Comparison of ENCODE assay signal across 1 cellular context in the genomic region with DNA sequence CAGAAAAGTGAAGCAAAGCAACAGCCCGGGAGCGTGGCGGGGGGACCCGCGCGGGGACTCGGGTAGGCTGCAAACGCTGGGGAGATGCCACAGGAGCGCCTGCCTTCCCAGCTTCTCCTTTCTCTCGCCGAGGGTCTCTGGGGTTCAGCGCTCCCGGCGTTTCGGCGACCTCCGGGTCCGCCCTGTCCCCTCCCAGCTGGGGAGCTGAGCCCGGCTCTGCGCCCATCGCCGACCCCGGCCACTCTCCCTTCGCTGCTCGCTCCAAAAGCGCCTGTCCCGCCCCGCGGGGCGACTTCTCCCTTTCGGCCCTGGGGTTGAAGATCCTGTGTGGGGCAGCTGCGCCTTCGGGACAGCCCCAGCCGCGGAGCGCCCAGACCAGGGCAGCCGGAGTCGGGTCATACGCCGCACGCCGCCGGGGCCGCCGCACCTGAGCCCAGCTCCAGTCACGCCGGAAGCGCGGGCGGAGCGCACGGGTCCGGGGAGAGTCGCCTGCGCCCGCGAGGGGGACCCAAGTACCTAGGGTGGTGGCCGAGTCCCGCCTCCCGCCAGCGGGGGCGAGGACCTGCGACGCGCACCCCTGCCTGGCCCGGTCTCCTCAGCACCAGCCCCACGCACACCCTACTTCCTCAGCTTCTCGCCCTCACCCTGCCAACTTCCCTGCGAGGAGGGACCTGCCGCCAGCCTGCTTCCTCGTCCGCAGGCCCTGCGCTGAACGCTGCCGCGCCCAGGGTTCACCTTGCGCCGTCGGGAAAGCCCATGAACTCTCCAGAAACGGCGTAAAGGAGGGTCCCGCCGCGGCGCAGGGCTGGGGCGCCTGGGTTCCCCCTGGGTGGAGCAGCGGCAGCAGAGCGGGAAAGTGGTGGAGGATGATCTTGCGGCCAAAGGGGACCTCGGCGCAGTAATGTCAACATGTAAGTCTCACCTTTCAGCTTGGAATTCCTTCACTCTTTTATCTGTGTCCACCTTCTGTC.
TF ChIP-seq lines count a peak whose summit lies in the region.

Gene ADGRG6, plus strand, starts transcription at position 587 of the 971 bp plus-strand sequence. Its CDS starts 323 bp downstream, at position 910.

TF ChIP-seq in HepG2, 621 proteins besides CTCF, POLR2A, EP300 and RAD21 (continued from another document and continues in another):
- TF ChIP-seq HNF1A (IDR thresholded peaks at IDR 0.05; ENCODE audit: low read depth) (no peak), HNF1A (CRISPR knock-in tag; IDR thresholded peaks at IDR 0.05; ENCODE audit: borderline replicate concordance) (peak; percentile 84; the same call in 1 of the 2 replicates), KAT2B (IDR thresholded peaks at IDR 0.05; ENCODE audit: borderline replicate concordance, low read depth, low read length) (no peak), THRA (CRISPR knock-in tag; IDR thresholded peaks at IDR 0.05; ENCODE audit: borderline replicate concordance) (peak; percentile 21; the same call in 1 of the 2 replicates), NFYB (CRISPR knock-in tag; IDR thresholded peaks at IDR 0.05) (no peak; the same call in 1 of the 2 replicates), ZNF850 (CRISPR knock-in tag; conservative IDR thresholded peaks at IDR 0.05) (no peak; the same call in 1 of the 2 replicates), PRMT3 (CRISPR knock-in tag; IDR thresholded peaks at IDR 0.05; ENCODE audit: borderline replicate concordance, low read depth) (peak; percentile 93), PHF20 (CRISPR knock-in tag; IDR thresholded peaks at IDR 0.05) (no peak), SMAD9 (CRISPR knock-in tag; IDR thresholded peaks at IDR 0.05) (no peak), PHF5A (CRISPR knock-in tag; IDR thresholded peaks at IDR 0.05; ENCODE audit: low read depth, unreplicated experiment) (no peak), FOXO1 (CRISPR knock-in tag; IDR thresholded peaks at IDR 0.05) (peak; percentile 70), TGIF2 (CRISPR knock-in tag; IDR thresholded peaks at IDR 0.05) (peak; percentile 82), HOXA7 (CRISPR knock-in tag; IDR thresholded peaks at IDR 0.05) (peak; percentile 63; the same call in 1 of the 2 replicates), MXD3 (CRISPR knock-in tag; IDR thresholded peaks at IDR 0.05) (peak; percentile 95), PAWR (CRISPR knock-in tag; IDR thresholded peaks at IDR 0.05; ENCODE audit: borderline replicate concordance) (no peak), ZNF136 (CRISPR knock-in tag; IDR thresholded peaks at IDR 0.05; ENCODE audit: low read depth) (peak; percentile 81; the same call in 1 of the 2 replicates), MIER3 (CRISPR knock-in tag; IDR thresholded peaks at IDR 0.05; ENCODE audit: borderline replicate concordance) (peak; percentile 91), CBX2 (IDR thresholded peaks at IDR 0.05; ENCODE audit: low read depth, low read length) (no peak), CBX2 (CRISPR knock-in tag; IDR thresholded peaks at IDR 0.05; ENCODE audit: low read depth) (no peak; the same call in 1 of the 2 replicates), ATM (IDR thresholded peaks at IDR 0.05; ENCODE audit: borderline replicate concordance) (no peak), SIX4 (CRISPR knock-in tag; IDR thresholded peaks at IDR 0.05) (peak; percentile 58), STAT5B (CRISPR knock-in tag; IDR thresholded peaks at IDR 0.05) (peak; percentile 89; the same call in 1 of the 2 replicates), NRL (CRISPR knock-in tag; IDR thresholded peaks at IDR 0.05; ENCODE audit: borderline replicate concordance) (peak; percentile 100), FLYWCH1 (CRISPR knock-in tag; IDR thresholded peaks at IDR 0.05) (no peak), ZNF558 (CRISPR knock-in tag; IDR thresholded peaks at IDR 0.05; ENCODE audit: borderline replicate concordance) (peak; percentile 98), MXI1 (IDR thresholded peaks at IDR 0.05; ENCODE audit: borderline replicate concordance, low read depth, low read length) (peak; percentile 72; the same call in 2 of the 3 replicates), ZNF296 (CRISPR knock-in tag; conservative IDR thresholded peaks at IDR 0.05) (no peak), JDP2 (CRISPR knock-in tag; IDR thresholded peaks at IDR 0.05; ENCODE audit: borderline replicate concordance) (no peak), ZNF781 (CRISPR knock-in tag; IDR thresholded peaks at IDR 0.05; ENCODE audit: borderline replicate concordance, not compliant biosample characterization) (no peak), KLF16 (CRISPR knock-in tag; IDR thresholded peaks at IDR 0.05) (peak; percentile 67 to 76; a peak in 2 of 4 replicates), ATF2 (CRISPR knock-in tag; IDR thresholded peaks at IDR 0.05) (peak; percentile 83), ZNF619 (CRISPR knock-in tag; IDR thresholded peaks at IDR 0.05) (peak; percentile 72; the same call in 1 of the 2 replicates), NBN (conservative IDR thresholded peaks at IDR 0.05) (no peak), NR2F1 (CRISPR knock-in tag; IDR thresholded peaks at IDR 0.05) (no peak), HMG20A (CRISPR knock-in tag; IDR thresholded peaks at IDR 0.05; ENCODE audit: borderline replicate concordance) (0 out of 2 replicates have a peak, but pooled peaks have one; percentile 38), SMAD3 (CRISPR knock-in tag; IDR thresholded peaks at IDR 0.05) (peak; percentile 59; the same call in 1 of the 2 replicates), ZNF605 (CRISPR knock-in tag; IDR thresholded peaks at IDR 0.05) (peak; percentile 82), NCOA2 (CRISPR knock-in tag; IDR thresholded peaks at IDR 0.05) (peak; percentile 62; the same call in 1 of the 2 replicates), ETV6 (CRISPR knock-in tag; conservative IDR thresholded peaks at IDR 0.05) (peak; percentile 96)
- TF ChIP-seq, protein P1, sequence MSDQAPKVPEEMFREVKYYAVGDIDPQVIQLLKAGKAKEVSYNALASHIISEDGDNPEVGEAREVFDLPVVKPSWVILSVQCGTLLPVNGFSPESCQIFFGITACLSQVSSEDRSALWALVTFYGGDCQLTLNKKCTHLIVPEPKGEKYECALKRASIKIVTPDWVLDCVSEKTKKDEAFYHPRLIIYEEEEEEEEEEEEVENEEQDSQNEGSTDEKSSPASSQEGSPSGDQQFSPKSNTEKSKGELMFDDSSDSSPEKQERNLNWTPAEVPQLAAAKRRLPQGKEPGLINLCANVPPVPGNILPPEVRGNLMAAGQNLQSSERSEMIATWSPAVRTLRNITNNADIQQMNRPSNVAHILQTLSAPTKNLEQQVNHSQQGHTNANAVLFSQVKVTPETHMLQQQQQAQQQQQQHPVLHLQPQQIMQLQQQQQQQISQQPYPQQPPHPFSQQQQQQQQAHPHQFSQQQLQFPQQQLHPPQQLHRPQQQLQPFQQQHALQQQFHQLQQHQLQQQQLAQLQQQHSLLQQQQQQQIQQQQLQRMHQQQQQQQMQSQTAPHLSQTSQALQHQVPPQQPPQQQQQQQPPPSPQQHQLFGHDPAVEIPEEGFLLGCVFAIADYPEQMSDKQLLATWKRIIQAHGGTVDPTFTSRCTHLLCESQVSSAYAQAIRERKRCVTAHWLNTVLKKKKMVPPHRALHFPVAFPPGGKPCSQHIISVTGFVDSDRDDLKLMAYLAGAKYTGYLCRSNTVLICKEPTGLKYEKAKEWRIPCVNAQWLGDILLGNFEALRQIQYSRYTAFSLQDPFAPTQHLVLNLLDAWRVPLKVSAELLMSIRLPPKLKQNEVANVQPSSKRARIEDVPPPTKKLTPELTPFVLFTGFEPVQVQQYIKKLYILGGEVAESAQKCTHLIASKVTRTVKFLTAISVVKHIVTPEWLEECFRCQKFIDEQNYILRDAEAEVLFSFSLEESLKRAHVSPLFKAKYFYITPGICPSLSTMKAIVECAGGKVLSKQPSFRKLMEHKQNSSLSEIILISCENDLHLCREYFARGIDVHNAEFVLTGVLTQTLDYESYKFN (CRISPR knock-in tag; conservative IDR thresholded peaks at IDR 0.05) = peak; percentile 51
- TF ChIP-seq, protein P2, sequence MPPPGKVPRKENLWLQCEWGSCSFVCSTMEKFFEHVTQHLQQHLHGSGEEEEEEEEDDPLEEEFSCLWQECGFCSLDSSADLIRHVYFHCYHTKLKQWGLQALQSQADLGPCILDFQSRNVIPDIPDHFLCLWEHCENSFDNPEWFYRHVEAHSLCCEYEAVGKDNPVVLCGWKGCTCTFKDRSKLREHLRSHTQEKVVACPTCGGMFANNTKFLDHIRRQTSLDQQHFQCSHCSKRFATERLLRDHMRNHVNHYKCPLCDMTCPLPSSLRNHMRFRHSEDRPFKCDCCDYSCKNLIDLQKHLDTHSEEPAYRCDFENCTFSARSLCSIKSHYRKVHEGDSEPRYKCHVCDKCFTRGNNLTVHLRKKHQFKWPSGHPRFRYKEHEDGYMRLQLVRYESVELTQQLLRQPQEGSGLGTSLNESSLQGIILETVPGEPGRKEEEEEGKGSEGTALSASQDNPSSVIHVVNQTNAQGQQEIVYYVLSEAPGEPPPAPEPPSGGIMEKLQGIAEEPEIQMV (CRISPR knock-in tag; IDR thresholded peaks at IDR 0.05; ENCODE audit: low read depth) = peak; percentile 52
- TF ChIP-seq, protein P3, sequence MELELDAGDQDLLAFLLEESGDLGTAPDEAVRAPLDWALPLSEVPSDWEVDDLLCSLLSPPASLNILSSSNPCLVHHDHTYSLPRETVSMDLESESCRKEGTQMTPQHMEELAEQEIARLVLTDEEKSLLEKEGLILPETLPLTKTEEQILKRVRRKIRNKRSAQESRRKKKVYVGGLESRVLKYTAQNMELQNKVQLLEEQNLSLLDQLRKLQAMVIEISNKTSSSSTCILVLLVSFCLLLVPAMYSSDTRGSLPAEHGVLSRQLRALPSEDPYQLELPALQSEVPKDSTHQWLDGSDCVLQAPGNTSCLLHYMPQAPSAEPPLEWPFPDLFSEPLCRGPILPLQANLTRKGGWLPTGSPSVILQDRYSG (CRISPR knock-in tag; IDR thresholded peaks at IDR 0.05) = peak; percentile 83; the same call in 1 of the 2 replicates
- TF ChIP-seq, protein P4, sequence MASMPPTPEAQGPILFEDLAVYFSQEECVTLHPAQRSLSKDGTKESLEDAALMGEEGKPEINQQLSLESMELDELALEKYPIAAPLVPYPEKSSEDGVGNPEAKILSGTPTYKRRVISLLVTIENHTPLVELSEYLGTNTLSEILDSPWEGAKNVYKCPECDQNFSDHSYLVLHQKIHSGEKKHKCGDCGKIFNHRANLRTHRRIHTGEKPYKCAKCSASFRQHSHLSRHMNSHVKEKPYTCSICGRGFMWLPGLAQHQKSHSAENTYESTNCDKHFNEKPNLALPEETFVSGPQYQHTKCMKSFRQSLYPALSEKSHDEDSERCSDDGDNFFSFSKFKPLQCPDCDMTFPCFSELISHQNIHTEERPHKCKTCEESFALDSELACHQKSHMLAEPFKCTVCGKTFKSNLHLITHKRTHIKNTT (CRISPR knock-in tag; IDR thresholded peaks at IDR 0.05) = 0 out of 2 replicates have a peak, but pooled peaks have one; percentile 18
- TF ChIP-seq, protein P5, sequence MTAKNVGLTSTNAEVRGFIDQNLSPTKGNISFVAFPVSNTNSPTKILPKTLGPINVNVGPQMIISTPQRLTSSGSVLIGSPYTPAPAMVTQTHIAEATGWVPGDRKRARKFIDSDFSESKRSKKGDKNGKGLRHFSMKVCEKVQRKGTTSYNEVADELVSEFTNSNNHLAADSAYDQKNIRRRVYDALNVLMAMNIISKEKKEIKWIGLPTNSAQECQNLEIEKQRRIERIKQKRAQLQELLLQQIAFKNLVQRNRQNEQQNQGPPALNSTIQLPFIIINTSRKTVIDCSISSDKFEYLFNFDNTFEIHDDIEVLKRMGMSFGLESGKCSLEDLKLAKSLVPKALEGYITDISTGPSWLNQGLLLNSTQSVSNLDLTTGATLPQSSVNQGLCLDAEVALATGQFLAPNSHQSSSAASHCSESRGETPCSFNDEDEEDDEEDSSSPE (CRISPR knock-in tag; IDR thresholded peaks at IDR 0.05) = peak; percentile 90
